Comparison of ENCODE assay signal across 8 cellular contexts in the genomic region with DNA sequence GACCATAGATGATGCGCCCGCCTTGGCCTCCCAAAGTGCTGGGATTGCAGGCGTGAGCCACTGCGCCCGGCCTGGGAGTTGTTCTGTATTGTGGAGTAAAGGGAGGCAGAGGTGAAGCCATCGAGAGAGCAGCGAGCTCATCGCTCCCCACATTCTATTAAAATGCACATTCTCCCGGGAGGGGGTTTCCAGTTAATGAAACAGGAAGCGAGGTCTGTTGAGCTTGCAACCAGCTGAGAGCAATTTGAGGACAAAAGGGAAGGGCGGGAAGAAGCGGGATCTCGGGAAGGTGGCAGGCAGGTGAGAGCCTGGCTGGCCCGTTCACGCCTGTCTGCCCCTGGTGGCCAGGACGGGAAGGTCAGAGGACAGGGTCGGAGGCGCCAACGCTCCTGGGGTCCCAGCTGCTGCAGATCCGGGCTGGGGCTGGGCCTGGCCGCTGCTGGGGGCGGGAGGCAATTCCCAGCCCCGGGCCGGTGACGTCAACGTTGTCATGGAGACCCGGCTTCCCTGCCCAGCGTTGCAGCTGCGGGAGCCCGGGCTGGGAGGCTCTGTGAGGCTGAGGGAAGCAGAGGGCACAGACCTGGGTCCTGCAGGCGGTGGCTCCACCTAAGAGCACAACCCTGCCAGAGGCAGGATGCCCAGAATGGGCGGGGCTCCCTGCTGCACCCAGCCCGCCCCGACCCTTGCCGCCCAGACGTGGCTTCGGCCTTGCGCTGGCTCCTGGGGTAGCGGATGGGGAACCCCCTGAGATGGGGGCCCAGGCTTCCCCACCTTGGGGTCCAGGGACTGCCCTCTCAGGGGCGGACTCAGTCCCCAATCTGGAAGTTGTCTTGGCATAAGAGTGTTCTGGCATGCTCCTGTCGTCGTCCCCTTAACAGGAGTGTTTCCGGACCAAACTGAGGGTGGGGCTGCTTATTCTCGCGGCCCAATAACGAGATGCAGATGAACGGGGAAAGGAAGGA. TPM values are rescaled to one million over a fixed set of nuclear protein-coding genes. Genes with fewer than 3 reads are reported as not detected.
DNase-seq lines count a peak whose midpoint lies in the region; ATAC-seq, FAIRE-seq and TF ChIP-seq lines count a peak whose summit lies in the region.

No MANE protein-coding gene starts in this region.

- POLR2A ChIA-PET in CD4-positive, alpha-beta memory T cell (lab: Charles Lee; ENCODE audit: partially characterized antibody) = interaction anchor here (1.0 to 1.9 kb wide), 9 partner anchors 12 to 723 kb away, joined by 3 to 19 read pairs (median 4); a partner anchor contains a TSS

- peaks cover 12% of the 10 kb centered on the region for H3K4me1 ChIP-seq in CD4-positive, alpha-beta memory T cell (ENCODE audit: insufficient read depth, low read length)
- H3K4me1 ChIP-seq in HUES6 (ENCODE audit: control insufficient read depth, insufficient read depth, low read length) (peaks cover 22% of the 10 kb centered on the region), neural progenitor cell (peaks cover 16% of the 10 kb centered on the region)

- H3K27me3 ChIP-seq in CD4-positive, alpha-beta memory T cell (ENCODE audit: insufficient read depth, low read length) = no peaks in the 10 kb centered on the region
- no peaks in the 10 kb centered on the region for H3K27me3 ChIP-seq in HUES6 (ENCODE audit: control insufficient read depth, insufficient read depth, low read length)
- no peaks in the 10 kb centered on the region for H3K27me3 ChIP-seq in neural progenitor cell

- H3K4me3 Mint-ChIP-seq in CD4-positive, alpha-beta memory T cell = peak overlapping the region; percentile 85 to 93 (median 88)
- H3K4me3 Mint-ChIP-seq in neural progenitor cell = peak overlapping the region; percentile 79

- peaks cover 8 to 25% (median 17%) of the 10 kb centered on the region in 4 donors for H3K4me1 Mint-ChIP-seq in CD4-positive, alpha-beta memory T cell
- peaks cover 28% of the 10 kb centered on the region for H3K4me1 Mint-ChIP-seq in neural progenitor cell

- ATAC-seq in GM19468 (IDR thresholded peaks at IDR 0.05; ENCODE audit: extremely low read depth, unreplicated experiment) = peak; percentile 51

- no peaks in the 10 kb centered on the region for H3K36me3 Mint-ChIP-seq in CD4-positive, alpha-beta memory T cell
- no peaks in the 10 kb centered on the region for H3K36me3 Mint-ChIP-seq in neural progenitor cell

- CTCF ChIA-PET in CD4-positive, alpha-beta memory T cell (lab: Charles Lee; ENCODE audit: partially characterized antibody) = interaction anchor here (0.8 to 3.3 kb wide), 28 partner anchors 9 to 724 kb away, joined by 3 to 38 read pairs (median 5); a partner anchor contains a TSS

- H2AFZ ChIP-seq in neural progenitor cell (replicated peaks) = peak overlapping the region; percentile 60

- no peaks in the 10 kb centered on the region for H3K9me3 Mint-ChIP-seq in CD4-positive, alpha-beta memory T cell
- H3K9me3 Mint-ChIP-seq in neural progenitor cell = no peaks in the 10 kb centered on the region

- no peaks in the 10 kb centered on the region for H3K36me3 ChIP-seq in CD4-positive, alpha-beta memory T cell (ENCODE audit: insufficient read depth, low read length)
- H3K36me3 ChIP-seq in HUES6 (ENCODE audit: control insufficient read depth, insufficient read depth, low read length) (no peaks in the 10 kb centered on the region), neural progenitor cell (no peaks in the 10 kb centered on the region)

- peak overlapping the region; percentile 75 for H3K4me2 ChIP-seq in neural progenitor cell

- H3F3A ChIP-seq in neural progenitor cell (ENCODE audit: low read depth) = peaks cover 27% of the 10 kb centered on the region

- H4K20me1 ChIP-seq in neural progenitor cell (ENCODE audit: low read depth) = no peaks in the 10 kb centered on the region

- peak; percentile 42 to 73 (median 58) for DNase-seq in CD4-positive, alpha-beta memory T cell
- peak; percentile 28 for DNase-seq in activated gamma-delta T cell treated with anti-CD3 and anti-CD28 coated beads, Interleukin-2, amount 50 U/mL, for 16 hours (ENCODE audit: low read depth)
- DNase-seq in frontal cortex (ENCODE audit: low spot score in 2 of 2) (peak; percentile 80 to 94), neural progenitor cell (ENCODE audit: low spot score) (peak; percentile 96), superior temporal gyrus (ENCODE audit: extremely low spot score) (peak; percentile 74)

- no peak for FAIRE-seq in frontal cortex (lab: Jason Lieb, UNC)

- H3K9me3 ChIP-seq in CD4-positive, alpha-beta memory T cell (ENCODE audit: control insufficient read depth in 1 of 2, low read length in 2 of 2) = no peaks in the 10 kb centered on the region
- H3K9me3 ChIP-seq in HUES6 (ENCODE audit: control insufficient read depth, insufficient read depth, low read depth, low read length) (no peaks in the 10 kb centered on the region), neural progenitor cell (ENCODE audit: low read depth) (no peaks in the 10 kb centered on the region)

- peak overlapping the region; percentile 65 for H3K9ac ChIP-seq in HUES6 (ENCODE audit: low read length)
- H3K9ac ChIP-seq in neural progenitor cell = no peak overlapping the region

- H3K4me3 ChIP-seq in CD4-positive, alpha-beta memory T cell (ENCODE audit: low read length in 2 of 2) = peak overlapping the region; percentile 11 to 25
- H3K4me3 ChIP-seq in HUES6 (ENCODE audit: low read depth, low read length) = peak overlapping the region; percentile 48
- peak overlapping the region; percentile 34 for H3K4me3 ChIP-seq in neural progenitor cell

- no peaks in the 10 kb centered on the region for H3K27me3 Mint-ChIP-seq in CD4-positive, alpha-beta memory T cell
- peaks cover 8% of the 10 kb centered on the region for H3K27me3 Mint-ChIP-seq in neural progenitor cell (ENCODE audit: insufficient read depth, low read depth)

- intact Hi-C loops in CD4-positive, alpha-beta memory T cell (cut with micrococcal nuclease) = loop anchor here (1.0 to 2.0 kb wide), 3 partner anchors 16 to 328 kb away; no protein-coding TSS in a partner anchor

- no peaks in the 10 kb centered on the region for H3K79me2 ChIP-seq in neural progenitor cell (ENCODE audit: low read depth)

- H3K27ac Mint-ChIP-seq in CD4-positive, alpha-beta memory T cell = peak overlapping the region; percentile 78 to 97 (median 93)
- peak overlapping the region; percentile 97 for H3K27ac Mint-ChIP-seq in neural progenitor cell

- TF ChIP-seq CTCF in neural progenitor cell (IDR thresholded peaks at IDR 0.05) = peak; percentile 79

- H3K27ac ChIP-seq in CD4-positive, alpha-beta memory T cell (ENCODE audit: low read depth, low read length) = peak overlapping the region; percentile 65
- peak overlapping the region; percentile 76 for H3K27ac ChIP-seq in HUES6 (ENCODE audit: low read depth, low read length)
- H3K27ac ChIP-seq in neural progenitor cell = no peak overlapping the region

TF ChIP-seq in PFSK-1, 5 proteins besides CTCF, POLR2A, EP300 and RAD21:
- TF ChIP-seq, protein P1, sequence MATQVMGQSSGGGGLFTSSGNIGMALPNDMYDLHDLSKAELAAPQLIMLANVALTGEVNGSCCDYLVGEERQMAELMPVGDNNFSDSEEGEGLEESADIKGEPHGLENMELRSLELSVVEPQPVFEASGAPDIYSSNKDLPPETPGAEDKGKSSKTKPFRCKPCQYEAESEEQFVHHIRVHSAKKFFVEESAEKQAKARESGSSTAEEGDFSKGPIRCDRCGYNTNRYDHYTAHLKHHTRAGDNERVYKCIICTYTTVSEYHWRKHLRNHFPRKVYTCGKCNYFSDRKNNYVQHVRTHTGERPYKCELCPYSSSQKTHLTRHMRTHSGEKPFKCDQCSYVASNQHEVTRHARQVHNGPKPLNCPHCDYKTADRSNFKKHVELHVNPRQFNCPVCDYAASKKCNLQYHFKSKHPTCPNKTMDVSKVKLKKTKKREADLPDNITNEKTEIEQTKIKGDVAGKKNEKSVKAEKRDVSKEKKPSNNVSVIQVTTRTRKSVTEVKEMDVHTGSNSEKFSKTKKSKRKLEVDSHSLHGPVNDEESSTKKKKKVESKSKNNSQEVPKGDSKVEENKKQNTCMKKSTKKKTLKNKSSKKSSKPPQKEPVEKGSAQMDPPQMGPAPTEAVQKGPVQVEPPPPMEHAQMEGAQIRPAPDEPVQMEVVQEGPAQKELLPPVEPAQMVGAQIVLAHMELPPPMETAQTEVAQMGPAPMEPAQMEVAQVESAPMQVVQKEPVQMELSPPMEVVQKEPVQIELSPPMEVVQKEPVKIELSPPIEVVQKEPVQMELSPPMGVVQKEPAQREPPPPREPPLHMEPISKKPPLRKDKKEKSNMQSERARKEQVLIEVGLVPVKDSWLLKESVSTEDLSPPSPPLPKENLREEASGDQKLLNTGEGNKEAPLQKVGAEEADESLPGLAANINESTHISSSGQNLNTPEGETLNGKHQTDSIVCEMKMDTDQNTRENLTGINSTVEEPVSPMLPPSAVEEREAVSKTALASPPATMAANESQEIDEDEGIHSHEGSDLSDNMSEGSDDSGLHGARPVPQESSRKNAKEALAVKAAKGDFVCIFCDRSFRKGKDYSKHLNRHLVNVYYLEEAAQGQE (IDR thresholded peaks at IDR 0.05; ENCODE audit: insufficient read depth in 1 of 2, low read depth in 2 of 2, low read length in 2 of 2) = no peak
- TF ChIP-seq FOXP2 (optimal IDR thresholded peaks at IDR 0.05; ENCODE audit: borderline replicate concordance, extremely low read depth, extremely low read length, insufficient read depth) = peak; percentile 79

RNA-seq across cellular contexts. Expression of a gene that starts 48.7 kb away (rescaled TPM):
- 1 to 10 TPM; 2.3 to 2.4 TPM for total RNA-seq in CD4-positive, alpha-beta memory T cell
- 1 to 10 TPM in 1 of 2 donors, under 1 TPM in 1; 0.63 to 1.8 TPM for polyA plus RNA-seq in CD4-positive, alpha-beta memory T cell
- 0.67 TPM for polyA plus RNA-seq in PFSK-1 (2012; ENCODE audit: insufficient read length, low read depth)
- total RNA-seq in frontal cortex (1.2 TPM), neural progenitor cell (ENCODE audit: low replicate concordance) (2.7 and 5.0 TPM in 2 replicates)

Comparison
In these comparisons a context has a peak if more than half of its experiments do, and no peak if none do; other contexts are left out.
1. DNase-seq: peak in every context shown above with its lines; median percentile 96 in neural progenitor cell; 87 in frontal cortex; 74 in superior temporal gyrus; 58 in CD4-positive, alpha-beta memory T cell; 28 in activated gamma-delta T cell treated with anti-CD3 and anti-CD28 coated beads, Interleukin-2, amount 50 U/mL, for 16 hours.